Comparison of ENCODE assay signal across 8 cellular contexts in the genomic region with DNA sequence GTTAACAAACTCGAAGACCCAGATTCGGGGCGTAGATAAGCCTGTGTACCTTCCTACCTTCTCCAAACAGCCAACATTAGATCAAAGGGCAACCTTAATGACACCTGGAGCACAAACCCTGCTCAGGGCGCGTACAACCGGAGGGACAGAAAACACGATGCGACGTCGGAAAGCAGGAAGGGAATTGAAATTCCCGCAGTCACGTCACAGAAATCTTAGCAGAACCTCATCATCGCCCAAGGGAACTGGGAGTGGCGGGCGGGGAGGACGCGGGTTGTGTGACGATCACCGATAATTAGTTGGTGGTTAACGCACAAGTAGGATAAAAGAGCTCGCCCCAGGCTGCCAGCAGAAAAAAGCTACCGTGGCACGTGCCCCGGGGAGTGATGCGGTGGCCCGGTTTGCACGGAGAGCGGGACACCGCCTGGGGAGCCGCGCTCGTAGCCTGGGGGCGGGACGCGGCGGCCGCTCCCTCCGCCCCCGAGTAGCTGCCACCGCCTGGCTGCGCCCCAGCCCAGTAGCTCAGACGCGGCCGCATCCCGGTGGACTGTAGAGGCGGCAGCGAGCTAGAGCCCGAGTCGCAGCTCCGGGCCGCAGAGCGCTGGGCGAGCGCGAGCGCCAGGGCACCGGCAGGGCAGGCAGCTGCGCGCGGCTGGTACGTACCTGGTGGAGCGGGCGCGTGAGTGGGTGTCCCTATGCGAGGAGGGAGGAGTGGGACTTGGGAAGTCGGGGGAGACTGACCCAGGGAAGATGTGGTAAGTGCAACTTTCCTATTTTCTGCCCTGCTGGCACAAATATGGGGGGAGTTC. TPM values are rescaled to one million over a fixed set of nuclear protein-coding genes. Genes with fewer than 3 reads are reported as not detected.
A peak's percentile ranks its signal among the peaks of the same experiment; 100 is the strongest.
DNase-seq lines count a peak whose midpoint lies in the region; ATAC-seq and TF ChIP-seq lines count a peak whose summit lies in the region.

A gene with protein sequence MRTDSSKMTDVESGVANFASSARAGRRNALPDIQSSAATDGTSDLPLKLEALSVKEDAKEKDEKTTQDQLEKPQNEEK (plus strand): TSS at position 525 of the 809 bp plus-strand sequence. CDS start 107,390 bp downstream, outside the sequence.

- H3K27me3 ChIP-seq in endodermal cell (ENCODE audit: control insufficient read depth, insufficient read depth, low read length, poor library complexity, severe bottlenecking) = peaks cover 30% of the 10 kb centered on the region

- intact Hi-C loops in activated CD4-positive, alpha-beta memory T cell treated with anti-CD3 and anti-CD28 coated beads for 36 hours (cut with micrococcal nuclease) = loop anchor here (10.0 kb wide), 1 partner anchor 135 kb away; a partner anchor contains a TSS

- H3K36me3 Mint-ChIP-seq in activated CD4-positive, alpha-beta memory T cell treated with anti-CD3 and anti-CD28 coated beads for 36 hours = no peaks in the 10 kb centered on the region
- peaks cover 27% of the 10 kb centered on the region for H3K36me3 Mint-ChIP-seq in endodermal cell (ENCODE audit: low read depth)

- H3K4me1 Mint-ChIP-seq in activated CD4-positive, alpha-beta memory T cell treated with anti-CD3 and anti-CD28 coated beads for 36 hours (ENCODE audit: low read depth) = peaks cover 10% of the 10 kb centered on the region
- H3K4me1 Mint-ChIP-seq in endodermal cell = peaks cover 8% of the 10 kb centered on the region

- no peaks in the 10 kb centered on the region for H3K36me3 ChIP-seq in endodermal cell (ENCODE audit: control insufficient read depth, insufficient read depth, low read length)

- POLR2A ChIA-PET in activated CD4-positive, alpha-beta memory T cell treated with anti-CD3 and anti-CD28 coated beads for 36 hours (lab: Charles Lee) = no interaction called here

- peak within 1 kb of the TSS; percentile 42 for H3K9ac ChIP-seq in endodermal cell (ENCODE audit: extremely low read depth, low read length, poor library complexity, severe bottlenecking)

- no peaks in the 10 kb centered on the region for H3K9me3 ChIP-seq in endodermal cell (ENCODE audit: control insufficient read depth, low read length)

- CTCF ChIA-PET in activated CD4-positive, alpha-beta memory T cell treated with anti-CD3 and anti-CD28 coated beads for 36 hours (lab: Charles Lee) = interaction anchor here (0.8 to 1.0 kb wide), 2 partner anchors 118 to 229 kb away, joined by 3 to 5 read pairs; no protein-coding TSS in a partner anchor

- ATAC-seq in GM19351 (IDR thresholded peaks at IDR 0.05; ENCODE audit: unreplicated experiment) (peak; percentile 94), HG03378 (IDR thresholded peaks at IDR 0.05; ENCODE audit: unreplicated experiment) (peak; percentile 67)

- no peaks in the 10 kb centered on the region for H3K4me1 ChIP-seq in endodermal cell (ENCODE audit: control insufficient read depth, insufficient read depth, low read length)

- TF ChIP-seq CTCF in C4-2B (conservative IDR thresholded peaks at IDR 0.05) (peak; percentile 61), endodermal cell (conservative IDR thresholded peaks at IDR 0.05) (peak; percentile 60)

- H3K27me3 Mint-ChIP-seq in activated CD4-positive, alpha-beta memory T cell treated with anti-CD3 and anti-CD28 coated beads for 36 hours = peaks cover 26% of the 10 kb centered on the region
- peaks cover 21% of the 10 kb centered on the region for H3K27me3 Mint-ChIP-seq in endodermal cell (ENCODE audit: insufficient read depth)

- 4 to 28% methylated on average over 33 to 66 of the region's 66 CpGs for WGBS in endodermal cell (ENCODE audit: insufficient coverage in 1 of 2, insufficient read length in 1 of 2), 2 experiments

- no peaks in the 10 kb centered on the region for H3K9me3 Mint-ChIP-seq in activated CD4-positive, alpha-beta memory T cell treated with anti-CD3 and anti-CD28 coated beads for 36 hours
- peaks cover under 1% of the 10 kb centered on the region for H3K9me3 Mint-ChIP-seq in endodermal cell

- H3K27ac ChIP-seq in C4-2B = peak within 1 kb of the TSS; percentile 47
- H3K27ac ChIP-seq in endodermal cell (ENCODE audit: low read depth, low read length) = no peak within 1 kb of the TSS

- peak within 1 kb of the TSS; percentile 70 for H3K4me3 Mint-ChIP-seq in activated CD4-positive, alpha-beta memory T cell treated with anti-CD3 and anti-CD28 coated beads for 36 hours
- peak within 1 kb of the TSS; percentile 56 for H3K4me3 Mint-ChIP-seq in endodermal cell

- H3K27ac Mint-ChIP-seq in activated CD4-positive, alpha-beta memory T cell treated with anti-CD3 and anti-CD28 coated beads for 36 hours = no peak within 1 kb of the TSS
- H3K27ac Mint-ChIP-seq in endodermal cell = peak within 1 kb of the TSS; percentile 87

- DNase-seq in NCI-H460 (ENCODE audit: extremely low read depth, low read depth) (peak; percentile 50), endodermal cell (peak; percentile 86), medulla oblongata (ENCODE audit: extremely low spot score) (peak; percentile 71)
- DNase-seq in activated CD4-positive, alpha-beta memory T cell treated with anti-CD3 and anti-CD28 coated beads for 36 hours = peak; percentile 61
- DNase-seq in stimulated activated CD8-positive, alpha-beta memory T cell treated with anti-CD3 and anti-CD28 coated beads, Interleukin-2, amount 100 ng/mL, for 48 hours (ENCODE audit: low read depth in 2 of 2) = peak; percentile 42 to 43

- peak within 1 kb of the TSS; percentile 91 for H3K4me3 ChIP-seq in endodermal cell (ENCODE audit: low read length)

RNA-seq across cellular contexts. Expression of the gene that starts here (rescaled TPM):
- total RNA-seq in NCI-H460 (2014; rRNA removed; shearing (Covaris generic)) = not detected in 2 replicates
- polyA plus RNA-seq in NCI-H460 (2014; cell fraction: nucleus; rRNA removed) = not detected in 2 replicates
- total RNA-seq in activated CD4-positive, alpha-beta memory T cell treated with anti-CD3 and anti-CD28 coated beads for 36 hours = under 1 TPM; 0.48 to 0.52 TPM
- total RNA-seq in endodermal cell = 10 to 100 TPM; 46.0 to 56.1 TPM
- polyA plus RNA-seq in endodermal cell (2013, experiment 1 of 2) = 42.6 TPM
- polyA plus RNA-seq in endodermal cell (2013, experiment 2 of 2) = 43.7 TPM

Comparison
In these comparisons a context has a peak if more than half of its experiments do, and no peak if none do; other contexts are left out.
1. RNA of the gene that starts here (total RNA-seq): 46.0 to 56.1 TPM in endodermal cell; 0.48 to 0.52 TPM in activated CD4-positive, alpha-beta memory T cell treated with anti-CD3 and anti-CD28 coated beads for 36 hours and not detected in NCI-H460; every median in the first group is over 10 times any median in the second.
2. Peak in DNase-seq in NCI-H460; RNA of the gene not detected or under 1 TPM.
3. Peak in DNase-seq in activated CD4-positive, alpha-beta memory T cell treated with anti-CD3 and anti-CD28 coated beads for 36 hours; RNA of the gene not detected or under 1 TPM.
4. Peak in every context shown above with its lines, with median percentiles within 50 percentile points of each other: DNase-seq.